ENCODE assay signal across 8 cellular contexts in genomic region chr10:94403034-94403822, GRCh38. TPM values are rescaled to one million over a fixed set of nuclear protein-coding genes. Genes with fewer than 3 reads are reported as not detected.
DNase-seq lines count a peak whose midpoint lies in the region; ATAC-seq and TF ChIP-seq lines count a peak whose summit lies in the region.

No MANE protein-coding gene starts in this region.

- 0% methylated on average over 10 of the region's 95 CpGs; no CpG with 5 or more reads in 1 of the 2 donors for WGBS in gastroesophageal sphincter (ENCODE audit: low coverage in 1 of 2), 2 donors

- TF ChIP-seq CTCF in gastroesophageal sphincter (IDR thresholded peaks at IDR 0.05) (no peak), neural progenitor cell (IDR thresholded peaks at IDR 0.05) (no peak)

- H3K4me1 Mint-ChIP-seq in CD4-positive, CD25-positive, alpha-beta regulatory T cell, result peaks cover 0 to 18% (median 6%) of the 10 kb centered on the region in 4 donors
- peaks cover 7% of the 10 kb centered on the region for H3K4me1 Mint-ChIP-seq in activated naive CD4-positive, alpha-beta T cell treated with anti-CD3 and anti-CD28 coated beads, Interleukin-2, amount 10 ng/mL, durations not matched to agents 7 days and 5 days
- H3K4me1 Mint-ChIP-seq in neural progenitor cell, result peaks cover 7% of the 10 kb centered on the region

- peaks cover 78% of the 10 kb centered on the region for H3K27me3 Mint-ChIP-seq in CD4-positive, CD25-positive, alpha-beta regulatory T cell
- peaks cover 72% of the 10 kb centered on the region for H3K27me3 Mint-ChIP-seq in activated naive CD4-positive, alpha-beta T cell treated with anti-CD3 and anti-CD28 coated beads, Interleukin-2, amount 10 ng/mL, durations not matched to agents 7 days and 5 days
- peaks cover 3% of the 10 kb centered on the region for H3K27me3 Mint-ChIP-seq in neural progenitor cell (ENCODE audit: insufficient read depth, low read depth)

- no peak overlapping the region for H3K9ac ChIP-seq in neural progenitor cell

- peaks cover 0 to 1% of the 10 kb centered on the region in 2 experiments for H3K9me3 ChIP-seq in CD4-positive, CD25-positive, alpha-beta regulatory T cell (ENCODE audit: control insufficient read depth in 2 of 2, low read length in 2 of 2)
- H3K9me3 ChIP-seq in gastroesophageal sphincter, result no peaks in the 10 kb centered on the region
- H3K9me3 ChIP-seq in neural progenitor cell (ENCODE audit: low read depth), result no peaks in the 10 kb centered on the region

- H3K27ac ChIP-seq in CD4-positive, CD25-positive, alpha-beta regulatory T cell (ENCODE audit: insufficient read depth, low read length, poor library complexity, severe bottlenecking), result no peak overlapping the region
- peak overlapping the region; percentile 74 to 97 (median 94) for H3K27ac ChIP-seq in gastroesophageal sphincter
- no peak overlapping the region for H3K27ac ChIP-seq in neural progenitor cell

- peaks cover 7% of the 10 kb centered on the region for H4K20me1 ChIP-seq in neural progenitor cell (ENCODE audit: low read depth)

- H3K36me3 Mint-ChIP-seq in CD4-positive, CD25-positive, alpha-beta regulatory T cell, result peaks cover 4% of the 10 kb centered on the region
- H3K36me3 Mint-ChIP-seq in activated naive CD4-positive, alpha-beta T cell treated with anti-CD3 and anti-CD28 coated beads, Interleukin-2, amount 10 ng/mL, durations not matched to agents 7 days and 5 days, result no peaks in the 10 kb centered on the region
- H3K36me3 Mint-ChIP-seq in neural progenitor cell, result no peaks in the 10 kb centered on the region

- no peaks in the 10 kb centered on the region for H3K36me3 ChIP-seq in CD4-positive, CD25-positive, alpha-beta regulatory T cell (ENCODE audit: control insufficient read depth, insufficient read depth, low read length)
- H3K36me3 ChIP-seq in gastroesophageal sphincter (no peaks in the 10 kb centered on the region), neural progenitor cell (no peaks in the 10 kb centered on the region)

- peaks cover 8% of the 10 kb centered on the region for H3F3A ChIP-seq in neural progenitor cell (ENCODE audit: low read depth)

- H3K9me3 Mint-ChIP-seq in CD4-positive, CD25-positive, alpha-beta regulatory T cell, result peaks cover 0 to 7% (median 2%) of the 10 kb centered on the region in 7 donors
- H3K9me3 Mint-ChIP-seq in activated naive CD4-positive, alpha-beta T cell treated with anti-CD3 and anti-CD28 coated beads, Interleukin-2, amount 10 ng/mL, durations not matched to agents 7 days and 5 days, result no peaks in the 10 kb centered on the region
- H3K9me3 Mint-ChIP-seq in neural progenitor cell, result peaks cover 4% of the 10 kb centered on the region

- peak in 1 of 2 donors; percentile 43 for TF ChIP-seq POLR2A in gastroesophageal sphincter (IDR thresholded peaks at IDR 0.05)

- H3K4me3 ChIP-seq in CD4-positive, CD25-positive, alpha-beta regulatory T cell (ENCODE audit: low read depth, low read length), result peak overlapping the region; percentile 40
- H3K4me3 ChIP-seq in gastroesophageal sphincter, result peak overlapping the region; percentile 78 to 98
- peak overlapping the region; percentile 77 for H3K4me3 ChIP-seq in neural progenitor cell

- H3K79me2 ChIP-seq in neural progenitor cell (ENCODE audit: low read depth), result peaks cover 5% of the 10 kb centered on the region

- H3K27me3 ChIP-seq in CD4-positive, CD25-positive, alpha-beta regulatory T cell (ENCODE audit: control insufficient read depth, insufficient read depth, low read length), result peaks cover 29% of the 10 kb centered on the region
- H3K27me3 ChIP-seq in gastroesophageal sphincter (no peaks in the 10 kb centered on the region), neural progenitor cell (peaks cover 31% of the 10 kb centered on the region)

- peak; percentile 48 to 64 for ATAC-seq in CD4-positive, CD25-positive, alpha-beta regulatory T cell (ENCODE audit: low read depth in 2 of 2)
- peak; percentile 52 for ATAC-seq in GM19043 (IDR thresholded peaks at IDR 0.05; ENCODE audit: low read depth, unreplicated experiment)
- peak; percentile 68 for ATAC-seq in HG03135 (IDR thresholded peaks at IDR 0.05; ENCODE audit: unreplicated experiment)
- peak; percentile 36 for ATAC-seq in gastroesophageal sphincter

- peaks cover 14% of the 10 kb centered on the region for H3K4me1 ChIP-seq in CD4-positive, CD25-positive, alpha-beta regulatory T cell (ENCODE audit: control insufficient read depth, insufficient read depth, low read length, poor library complexity, severe bottlenecking)
- H3K4me1 ChIP-seq in gastroesophageal sphincter (peaks cover 0 to 29% (median 7%) of the 10 kb centered on the region in 3 donors), neural progenitor cell (no peaks in the 10 kb centered on the region)

- H3K4me2 ChIP-seq in neural progenitor cell, result peak overlapping the region; percentile 91

- peak in 2 of 3 donors; percentile 13 to 47 for DNase-seq in CD4-positive, CD25-positive, alpha-beta regulatory T cell
- DNase-seq in NCI-H748 (lab: John Stamatoyannopoulos, UW; ENCODE audit: unreplicated experiment) (peak; percentile 75), neural progenitor cell (ENCODE audit: low spot score) (peak; percentile 79), NCI-H524 treated with DMSO at 0.1 percent for 48 hours (lab: John Stamatoyannopoulos, UW) (no peak)
- DNase-seq in activated naive CD4-positive, alpha-beta T cell treated with anti-CD3 and anti-CD28 coated beads, Interleukin-2, amount 10 ng/mL, durations not matched to agents 7 days and 5 days, result peak; percentile 38

- CTCF ChIA-PET in activated naive CD4-positive, alpha-beta T cell treated with anti-CD3 and anti-CD28 coated beads, Interleukin-2, amount 10 ng/mL, durations not matched to agents 7 days and 5 days (lab: Charles Lee), result interaction anchor here (1.0 kb wide), 2 partner anchors 40 to 41 kb away, joined by 4 to 5 read pairs; no protein-coding TSS in a partner anchor

- TF ChIP-seq EP300 in gastroesophageal sphincter (IDR thresholded peaks at IDR 0.05), result no peak

- peak overlapping the region; percentile 36 to 91 (median 84) for H3K4me3 Mint-ChIP-seq in CD4-positive, CD25-positive, alpha-beta regulatory T cell
- peak overlapping the region; percentile 72 for H3K4me3 Mint-ChIP-seq in activated naive CD4-positive, alpha-beta T cell treated with anti-CD3 and anti-CD28 coated beads, Interleukin-2, amount 10 ng/mL, durations not matched to agents 7 days and 5 days
- H3K4me3 Mint-ChIP-seq in neural progenitor cell, result peak overlapping the region; percentile 97

- H3K27ac Mint-ChIP-seq in CD4-positive, CD25-positive, alpha-beta regulatory T cell, result peak overlapping the region in 1 of 3 donors; percentile 26
- no peak overlapping the region for H3K27ac Mint-ChIP-seq in activated naive CD4-positive, alpha-beta T cell treated with anti-CD3 and anti-CD28 coated beads, Interleukin-2, amount 10 ng/mL, durations not matched to agents 7 days and 5 days
- peak overlapping the region; percentile 88 for H3K27ac Mint-ChIP-seq in neural progenitor cell

- peak overlapping the region; percentile 94 for H2AFZ ChIP-seq in neural progenitor cell (replicated peaks)

RNA-seq across cellular contexts. Expression of gene TBC1D12, which starts 0.9 kb away (rescaled TPM):
- total RNA-seq in CD4-positive, CD25-positive, alpha-beta regulatory T cell, result not detected
- polyA plus RNA-seq in CD4-positive, CD25-positive, alpha-beta regulatory T cell, result not detected
- total RNA-seq in gastroesophageal sphincter, result 10 to 100 TPM; 16.9 to 26.6 (median 17.9) TPM
- total RNA-seq in neural progenitor cell (ENCODE audit: low replicate concordance), result 6.6 and 6.9 TPM in 2 replicates

RNA-seq across cellular contexts. Expression of gene NOC3L, which starts 40.5 kb away (rescaled TPM):
- 16.1 TPM for total RNA-seq in CD4-positive, CD25-positive, alpha-beta regulatory T cell
- polyA plus RNA-seq in CD4-positive, CD25-positive, alpha-beta regulatory T cell, result 10 to 100 TPM; 10.9 to 13.0 (median 11.6) TPM
- total RNA-seq in gastroesophageal sphincter (10 to 100 TPM; 19.4 to 31.0 (median 24.5) TPM), neural progenitor cell (ENCODE audit: low replicate concordance) (31.0 and 49.2 TPM in 2 replicates)

Comparison
In these comparisons a context has a peak if more than half of its experiments do, and no peak if none do; other contexts are left out.
1. H3K27ac ChIP-seq: peak in gastroesophageal sphincter (4 of 4); none in CD4-positive, CD25-positive, alpha-beta regulatory T cell (single experiment) and neural progenitor cell (single experiment).
2. Peak in every context shown above with its lines, with median percentiles within 50 percentile points of each other: ATAC-seq, H3K4me3 ChIP-seq and H3K4me3 Mint-ChIP-seq.